1 cellular context compared by ENCODE assay signal in genomic region chr9:78383130-78383529, GRCh38.
TF ChIP-seq lines count a peak whose summit lies in the region.

No MANE protein-coding gene starts in this region.

TF ChIP-seq in K562, 482 proteins besides CTCF, POLR2A, EP300 and RAD21 (continued from another document):
- TF ChIP-seq MGA (IDR thresholded peaks at IDR 0.05) (no peak), ZNF740 (CRISPR knock-in tag; IDR thresholded peaks at IDR 0.05) (no peak), ZNF740 (tag; IDR thresholded peaks at IDR 0.05) (no peak)
